Comparison of ENCODE assay signal across 8 cellular contexts in the genomic region with DNA sequence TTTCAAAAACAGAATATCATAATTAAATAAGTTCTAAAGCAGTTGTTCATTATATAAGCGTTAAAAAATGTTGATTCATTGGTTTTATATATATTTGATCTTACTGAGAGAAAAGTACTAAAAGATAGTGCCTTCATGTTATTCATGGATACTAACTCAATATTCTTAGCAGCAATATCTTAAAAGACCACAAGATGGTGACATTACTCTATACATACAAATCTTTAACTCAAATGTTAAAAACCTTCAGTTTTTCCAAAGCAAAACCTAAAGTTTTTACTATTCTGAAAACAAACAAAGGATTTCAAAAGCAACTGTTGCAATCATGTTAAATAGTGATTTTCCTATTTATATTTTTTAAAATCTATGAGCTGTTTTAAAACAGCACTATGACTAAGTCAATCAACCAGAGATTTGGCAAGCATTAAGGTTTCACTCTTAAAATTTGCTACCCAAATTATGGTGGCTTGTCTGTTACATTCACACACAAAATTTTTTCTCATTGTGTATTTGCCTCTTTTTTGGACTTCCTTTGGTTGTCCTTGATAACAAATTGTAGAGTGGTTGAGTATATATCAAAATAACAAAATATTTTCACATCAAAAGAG. TPM values are rescaled to one million over a fixed set of nuclear protein-coding genes. Genes with fewer than 3 reads are reported as not detected.
DNase-seq lines count a peak whose midpoint lies in the region; ATAC-seq, FAIRE-seq and TF ChIP-seq lines count a peak whose summit lies in the region.

No MANE protein-coding gene starts in this region.

- no peaks in the 10 kb centered on the region for H4K20me1 ChIP-seq in endothelial cell of umbilical vein (replicated peaks; ENCODE audit: control insufficient read depth, extremely low read depth, insufficient read depth, low read length)

- H3K9ac ChIP-seq in endothelial cell of umbilical vein (replicated peaks; ENCODE audit: extremely low read depth, insufficient read depth, low read length): no peak overlapping the region

- intact Hi-C loops in CD14-positive monocyte (cut with micrococcal nuclease): no loop called here
- intact Hi-C loops in endothelial cell of umbilical vein (cut with micrococcal nuclease): loop anchor here (2.0 kb wide), 1 partner anchor 181 kb away; no protein-coding TSS in a partner anchor

- no peaks in the 10 kb centered on the region for H3K4me1 ChIP-seq in endothelial cell of umbilical vein (ENCODE audit: control insufficient read depth, extremely low read depth, insufficient read depth, low read length)

- ATAC-seq in GM21529 (IDR thresholded peaks at IDR 0.05; ENCODE audit: unreplicated experiment): peak; percentile 57

- no peak for FAIRE-seq in endothelial cell of umbilical vein (lab: Jason Lieb, UNC)

- no peak overlapping the region for H3K27ac Mint-ChIP-seq in CD14-positive monocyte

- CTCF ChIA-PET in endothelial cell of umbilical vein (lab: Charles Lee): interaction anchor here (1.1 to 2.0 kb wide), 2 partner anchors 110 to 180 kb away, joined by 3 to 11 read pairs; no protein-coding TSS in a partner anchor

- H3K4me2 ChIP-seq in endothelial cell of umbilical vein (ENCODE audit: insufficient read depth, low read length): no peak overlapping the region

- no peak overlapping the region for H3K4me3 Mint-ChIP-seq in CD14-positive monocyte

- H2AFZ ChIP-seq in endothelial cell of umbilical vein (ENCODE audit: low read depth, low read length): no peak overlapping the region

- TF ChIP-seq POLR2A in endothelial cell of umbilical vein (IDR thresholded peaks at IDR 0.05; ENCODE audit: low read depth, low read length): no peak

- BruUV-seq in endothelial cell of umbilical vein (replicated peaks; lab: Mats Ljungman, UMichigan): no TSS peak

- no peaks in the 10 kb centered on the region for H3K27me3 ChIP-seq in endothelial cell of umbilical vein (ENCODE audit: control insufficient read depth in 2 of 2, insufficient read depth in 2 of 2, low read length in 2 of 2)
- no peaks in the 10 kb centered on the region for H3K27me3 ChIP-seq in MG63

- H3K4me1 Mint-ChIP-seq in CD14-positive monocyte: peaks cover 20% of the 10 kb centered on the region

- DNase-seq in CD14-positive monocyte (ENCODE audit: low spot score) (no peak), NCI-H69 (lab: John Stamatoyannopoulos, UW) (peak; percentile 35), endothelial cell of umbilical vein (ENCODE audit: low read depth, low spot score) (peak; percentile 20), putamen (ENCODE audit: low spot score) (peak; percentile 8), MG63 (no peak), NCI-H2029 (lab: John Stamatoyannopoulos, UW) (no peak)
- no peak for DNase-seq in stimulated activated CD4-positive, alpha-beta T cell treated with anti-CD3 and anti-CD28 coated beads, Interleukin-4, amount 100 ng/mL, for 24 hours

- H3K27ac ChIP-seq in endothelial cell of umbilical vein (ENCODE audit: insufficient read depth, low read depth, low read length): no peak overlapping the region

- no peaks in the 10 kb centered on the region for H3K79me2 ChIP-seq in endothelial cell of umbilical vein (ENCODE audit: control insufficient read depth, insufficient read depth, low read length)

- H3K36me3 Mint-ChIP-seq in CD14-positive monocyte: no peaks in the 10 kb centered on the region

- H3K27me3 Mint-ChIP-seq in CD14-positive monocyte (ENCODE audit: low read depth in 3 of 3): peaks cover 0 to 3% (median 0%) of the 10 kb centered on the region in 3 donors

- H3K36me3 ChIP-seq in endothelial cell of umbilical vein (ENCODE audit: control insufficient read depth in 2 of 2, extremely low read depth in 1 of 2, insufficient read depth in 2 of 2, low read length in 2 of 2) (no peaks in the 10 kb centered on the region), MG63 (no peaks in the 10 kb centered on the region)

- no peaks in the 10 kb centered on the region for H3K9me1 ChIP-seq in endothelial cell of umbilical vein (replicated peaks; ENCODE audit: control insufficient read depth, extremely low read depth, insufficient read depth, low read length)

- H3K9me3 ChIP-seq in endothelial cell of umbilical vein (replicated peaks; ENCODE audit: control insufficient read depth, insufficient read depth, low read length) (no peaks in the 10 kb centered on the region), MG63 (no peaks in the 10 kb centered on the region)

- H3K4me3 ChIP-seq in endothelial cell of umbilical vein (replicated peaks in 1 of 3; ENCODE audit: insufficient read depth in 1 of 3, low read depth in 1 of 3, low read length in 3 of 3): no peak overlapping the region
- no peak overlapping the region for H3K4me3 ChIP-seq in MG63

- TF ChIP-seq CTCF in CD14-positive monocyte (IDR thresholded peaks at IDR 0.05): peak; percentile 78
- TF ChIP-seq CTCF in endothelial cell of umbilical vein (IDR thresholded peaks at IDR 0.05; ENCODE audit: extremely low read depth in 1 of 2, insufficient read depth in 1 of 2, low read depth in 1 of 2, low read length in 2 of 2): no peak

- H3K9me3 Mint-ChIP-seq in CD14-positive monocyte: peaks cover 0 to 3% (median 0%) of the 10 kb centered on the region in 7 donors

- dilution Hi-C loops in endothelial cell of umbilical vein (cut with MboI; ENCODE audit: extremely low pct_ligation_motif_present, low sequenced_read_pairs): no loop called here

- POLR2A ChIA-PET in endothelial cell of umbilical vein (lab: Charles Lee): no interaction called here

TF ChIP-seq in endothelial cell of umbilical vein, 7 proteins besides CTCF, POLR2A, EP300 and RAD21:
- no peak for TF ChIP-seq GATA2 (IDR thresholded peaks at IDR 0.05; ENCODE audit: insufficient read depth, insufficient read length, low read depth, low read length)
- TF ChIP-seq FOS (IDR thresholded peaks at IDR 0.05; ENCODE audit: borderline replicate concordance, insufficient read depth, low read length): no peak
- TF ChIP-seq EZH2 (IDR thresholded peaks at IDR 0.05; ENCODE audit: borderline replicate concordance, low read depth, low read length, severe bottlenecking): no peak
- no peak for TF ChIP-seq JUN (IDR thresholded peaks at IDR 0.05; ENCODE audit: borderline replicate concordance, insufficient read depth, insufficient read length, low read depth)
- no peak for TF ChIP-seq MYC (IDR thresholded peaks at IDR 0.05; ENCODE audit: low read depth, low read length)
- TF ChIP-seq, protein P1, sequence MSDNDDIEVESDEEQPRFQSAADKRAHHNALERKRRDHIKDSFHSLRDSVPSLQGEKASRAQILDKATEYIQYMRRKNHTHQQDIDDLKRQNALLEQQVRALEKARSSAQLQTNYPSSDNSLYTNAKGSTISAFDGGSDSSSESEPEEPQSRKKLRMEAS (IDR thresholded peaks at IDR 0.05; ENCODE audit: insufficient read depth, insufficient read length): no peak
- no peak for TF ChIP-seq POLR2AphosphoS5 (IDR thresholded peaks at IDR 0.05; ENCODE audit: insufficient read depth, low read depth, low read length)

RNA-seq across cellular contexts. Expression of a gene that starts 50.1 kb away (rescaled TPM):
- polyA plus RNA-seq in CD14-positive monocyte (not detected), endothelial cell of umbilical vein (not detected in 2 replicates)
- total RNA-seq in endothelial cell of umbilical vein: not detected in 2 replicates
- polyA plus RNA-seq in endothelial cell of umbilical vein (2011; cell fraction: cytosol; rRNA removed): not detected in 2 replicates
- polyA plus RNA-seq in endothelial cell of umbilical vein (2011; cell fraction: nucleus; rRNA removed): not detected in 2 replicates
- polyA plus RNA-seq in endothelial cell of umbilical vein (2012): not detected in 2 replicates
- not detected in 2 replicates for polyA minus RNA-seq in endothelial cell of umbilical vein
- polyA minus RNA-seq in endothelial cell of umbilical vein (2011; cell fraction: cytosol; rRNA and poly(A)+ RNA removed): not detected
- polyA minus RNA-seq in endothelial cell of umbilical vein (2011; cell fraction: nucleus; rRNA and poly(A)+ RNA removed): not detected in 2 replicates
- total RNA-seq in MG63 (2014; rRNA removed; shearing (Covaris generic); ENCODE audit: low replicate concordance): not detected in 2 replicates

Comparison
In these comparisons a context has a peak if more than half of its experiments do, and no peak if none do; other contexts are left out.
1. DNase-seq: peak in NCI-H69 (single experiment), endothelial cell of umbilical vein (single experiment) and putamen (single experiment); none in CD14-positive monocyte (single experiment), MG63 (single experiment), NCI-H2029 (single experiment) and stimulated activated CD4-positive, alpha-beta T cell treated with anti-CD3 and anti-CD28 coated beads, Interleukin-4, amount 100 ng/mL, for 24 hours (single experiment).